In the genomic region with DNA sequence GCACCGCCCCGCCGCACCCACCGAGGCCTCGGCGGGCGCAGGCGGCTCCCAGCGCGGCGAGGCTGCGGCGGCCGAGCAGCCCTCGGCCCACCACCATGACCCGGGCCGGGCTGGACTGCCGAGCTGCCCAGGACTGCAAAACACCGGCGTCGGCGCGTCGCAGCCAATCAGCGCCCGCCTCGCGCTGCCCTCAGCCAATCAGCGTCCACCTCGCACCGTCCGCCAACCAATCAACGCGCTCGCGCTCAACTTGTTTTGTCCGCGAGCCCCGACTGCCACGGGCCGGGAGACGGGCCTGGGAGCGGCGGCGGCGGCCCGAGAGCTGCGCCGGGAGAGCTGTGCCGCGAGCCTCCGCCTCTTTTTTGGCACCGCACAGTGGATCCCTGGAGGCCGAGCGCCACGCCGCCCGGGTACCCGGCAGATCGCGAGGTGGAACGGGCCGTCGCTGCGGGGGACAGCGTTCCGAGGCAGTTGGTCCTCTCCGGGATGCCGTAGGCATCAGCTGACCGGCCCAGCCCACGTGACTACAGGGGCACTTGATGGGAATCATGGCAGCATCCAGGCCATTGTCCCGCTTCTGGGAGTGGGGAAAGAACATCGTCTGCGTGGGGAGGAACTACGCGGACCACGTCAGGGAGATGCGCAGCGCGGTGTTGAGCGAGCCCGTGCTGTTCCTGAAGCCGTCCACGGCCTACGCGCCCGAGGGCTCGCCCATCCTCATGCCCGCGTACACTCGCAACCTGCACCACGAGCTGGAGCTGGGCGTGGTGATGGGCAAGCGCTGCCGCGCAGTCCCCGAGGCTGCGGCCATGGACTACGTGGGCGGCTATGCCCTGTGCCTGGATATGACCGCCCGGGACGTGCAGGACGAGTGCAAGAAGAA, we compare ENCODE assay signal across 8 cellular contexts. TPM values are rescaled to one million over a fixed set of nuclear protein-coding genes. Genes with fewer than 3 reads are reported as not detected.
DNase-seq lines count a peak whose midpoint lies in the region; ATAC-seq and TF ChIP-seq lines count a peak whose summit lies in the region.

A gene (plus strand): TSS at position 516 of the 883 bp plus-strand sequence. CDS start 33 bp downstream, at position 549.
A gene (minus strand): TSS at position 135 of the 883 bp plus-strand sequence. CDS start 38 bp downstream, at position 97.

- no peaks in the 10 kb centered on the region for H3K4me1 ChIP-seq in BE2C

- no peaks in the 10 kb centered on the region for H3K9me3 ChIP-seq in BE2C

- H3K36me3 ChIP-seq in BE2C: peaks cover 12% of the 10 kb centered on the region

- CTCF ChIA-PET in activated CD4-positive, alpha-beta T cell treated with anti-CD3 and anti-CD28 coated beads for 36 hours (lab: Charles Lee): interaction anchor here (0.6 to 1.0 kb wide), 3 partner anchors 9 to 70 kb away, joined by 3 read pairs; no protein-coding TSS in a partner anchor

- H3K4me1 Mint-ChIP-seq in activated CD4-positive, alpha-beta T cell treated with anti-CD3 and anti-CD28 coated beads for 36 hours: peaks cover 27% of the 10 kb centered on the region
- peaks cover 51% of the 10 kb centered on the region for H3K4me1 Mint-ChIP-seq in chondrocyte (ENCODE audit: low read depth)

- H3K27me3 Mint-ChIP-seq in activated CD4-positive, alpha-beta T cell treated with anti-CD3 and anti-CD28 coated beads for 36 hours: no peaks in the 10 kb centered on the region
- no peaks in the 10 kb centered on the region for H3K27me3 Mint-ChIP-seq in chondrocyte (ENCODE audit: low read depth)

- no peaks in the 10 kb centered on the region for H3K27me3 ChIP-seq in BE2C

- peak within 1 kb of the TSS; percentile 89 for H3K27ac Mint-ChIP-seq in activated CD4-positive, alpha-beta T cell treated with anti-CD3 and anti-CD28 coated beads for 36 hours
- peak within 1 kb of the TSS; percentile 93 for H3K27ac Mint-ChIP-seq in chondrocyte (ENCODE audit: unreplicated experiment)

- H3K9me3 Mint-ChIP-seq in activated CD4-positive, alpha-beta T cell treated with anti-CD3 and anti-CD28 coated beads for 36 hours (ENCODE audit: low read depth): no peaks in the 10 kb centered on the region
- no peaks in the 10 kb centered on the region for H3K9me3 Mint-ChIP-seq in chondrocyte (ENCODE audit: low read depth)

- DNase-seq in BE2C (peak; percentile 93), GM19240 (ENCODE audit: insufficient read length, low spot score) (peak; percentile 93), NCI-H524 (lab: John Stamatoyannopoulos, UW) (peak; percentile 86 to 93), chondrocyte (ENCODE audit: low spot score) (peak; percentile 97), kidney tubule cell (ENCODE audit: low spot score) (peak; percentile 95)
- DNase-seq in activated CD4-positive, alpha-beta T cell treated with anti-CD3 and anti-CD28 coated beads for 36 hours: peak; percentile 93
- peak; percentile 71 to 86 for DNase-seq in stimulated activated CD4-positive, alpha-beta T cell treated with anti-CD3 and anti-CD28 coated beads, Interleukin-1b, Interleukin-23, amount 100 ng/mL, for 1 hour (ENCODE audit: low read depth in 2 of 2)

- peaks cover 5% of the 10 kb centered on the region for H3K36me3 Mint-ChIP-seq in activated CD4-positive, alpha-beta T cell treated with anti-CD3 and anti-CD28 coated beads for 36 hours (ENCODE audit: low read depth)
- H3K36me3 Mint-ChIP-seq in chondrocyte (ENCODE audit: low read depth): peaks cover 2% of the 10 kb centered on the region

- TF ChIP-seq CTCF in BE2C (IDR thresholded peaks at IDR 0.05; ENCODE audit: low read depth, low read length): no peak
- TF ChIP-seq CTCF in chondrocyte (IDR thresholded peaks at IDR 0.05): no peak

- POLR2A ChIA-PET in activated CD4-positive, alpha-beta T cell treated with anti-CD3 and anti-CD28 coated beads for 36 hours (lab: Charles Lee): interaction anchor here (0.6 to 1.4 kb wide), 4 partner anchors 44 to 328 kb away, joined by 3 to 6 read pairs (median 5); a partner anchor contains a TSS

- intact Hi-C loops in activated CD4-positive, alpha-beta T cell treated with anti-CD3 and anti-CD28 coated beads for 36 hours (cut with DNase I, micrococcal nuclease): loop anchor here (1.0 to 5.0 kb wide), 17 partner anchors 45 to 926 kb away; a partner anchor contains a TSS

- H3K4me3 ChIP-seq in BE2C (ENCODE audit: low read depth, low read length): peak within 1 kb of the TSS; percentile 97

- H3K4me3 Mint-ChIP-seq in activated CD4-positive, alpha-beta T cell treated with anti-CD3 and anti-CD28 coated beads for 36 hours: peak within 1 kb of the TSS; percentile 91
- H3K4me3 Mint-ChIP-seq in chondrocyte (ENCODE audit: unreplicated experiment): peak within 1 kb of the TSS; percentile 95

- peak; percentile 59 for ATAC-seq in HG03457 (IDR thresholded peaks at IDR 0.05; ENCODE audit: unreplicated experiment)
- ATAC-seq in activated CD4-positive, alpha-beta T cell treated with anti-CD3 and anti-CD28 coated beads for 36 hours: peak; percentile 90

RNA-seq across cellular contexts. Expression of the first gene that starts in this region (rescaled TPM):
- polyA plus RNA-seq in BE2C (2012; ENCODE audit: insufficient read depth, insufficient read length, low read depth): 123 TPM
- total RNA-seq in activated CD4-positive, alpha-beta T cell treated with anti-CD3 and anti-CD28 coated beads for 36 hours: 10 to 100 TPM; 11.6 to 11.9 TPM
- 25.8 to 27.1 TPM (median 25.9 TPM) in 3 replicates for total RNA-seq in chondrocyte

RNA-seq across cellular contexts. Expression of the second gene that starts in this region (rescaled TPM):
- 69.6 TPM for polyA plus RNA-seq in BE2C (2012; ENCODE audit: insufficient read depth, insufficient read length, low read depth)
- total RNA-seq in activated CD4-positive, alpha-beta T cell treated with anti-CD3 and anti-CD28 coated beads for 36 hours: 10 to 100 TPM; 20.9 to 25.0 TPM
- 46.5 to 56.7 TPM (median 55.1 TPM) in 3 replicates for total RNA-seq in chondrocyte

Comparison
In these comparisons a context has a peak if more than half of its experiments do, and no peak if none do; other contexts are left out.
1. Peak in every context shown above with its lines: DNase-seq, ATAC-seq and H3K4me3 ChIP-seq.